ENCODE assay signal across 9 cellular contexts in the genomic region with DNA sequence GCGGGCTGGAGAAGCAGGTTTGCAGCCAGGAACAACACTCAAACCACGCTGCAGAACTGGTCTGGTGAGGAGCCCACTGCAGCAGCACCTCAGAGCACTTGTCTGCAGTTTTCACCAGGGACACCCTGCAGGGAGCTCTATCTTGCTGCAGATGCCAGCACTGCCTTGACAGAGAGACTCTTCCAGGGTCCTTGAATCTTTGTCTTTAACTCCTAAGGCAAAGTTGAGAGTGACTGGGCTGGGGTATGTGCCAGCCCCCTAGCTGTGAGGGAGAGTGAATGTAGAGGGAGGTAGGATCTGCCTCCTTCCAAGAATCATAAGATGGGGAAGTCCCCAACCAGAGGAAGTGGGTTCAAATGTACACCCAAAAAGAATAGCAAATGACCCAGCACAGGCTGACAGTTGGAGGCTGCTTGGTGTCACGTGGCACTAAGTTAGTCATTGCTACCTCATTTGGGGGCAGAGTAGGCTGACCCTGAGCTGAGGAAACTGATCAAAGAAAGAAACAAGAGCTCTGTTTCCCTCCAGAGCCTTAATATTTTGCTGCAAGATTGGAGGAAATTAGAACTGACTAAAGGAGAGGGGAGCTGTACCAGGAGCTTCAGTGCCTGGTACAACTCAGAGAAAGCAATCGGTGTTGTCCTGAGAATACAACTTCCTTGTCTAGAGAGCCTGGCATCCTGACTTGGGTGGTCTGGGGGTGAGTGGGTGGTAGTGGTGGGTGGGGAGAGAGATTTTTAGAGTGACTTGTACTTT. TPM values are rescaled to one million over a fixed set of nuclear protein-coding genes. Genes with fewer than 3 reads are reported as not detected.
DNase-seq lines count a peak whose midpoint lies in the region; ATAC-seq and TF ChIP-seq lines count a peak whose summit lies in the region.
"Had no signal": no experiment of that assay in that cellular context is flagged by ENCODE, and none has a peak within 500 bp of the region (broad histone marks: within the 10 kb centered on the region; RNA-seq: fewer than 3 reads in every experiment).

No MANE protein-coding gene starts in this region.

- peak; percentile 67 for ATAC-seq in HG03565 (IDR thresholded peaks at IDR 0.05; ENCODE audit: unreplicated experiment)

- H3K4me3 ChIP-seq in DOHH2 (ENCODE audit: low read length) (peak overlapping the region; percentile 55), hepatocyte (no peak overlapping the region)

- peak overlapping the region; percentile 46 for H3K27ac ChIP-seq in DOHH2 (ENCODE audit: low read depth, low read length)
- H3K27ac ChIP-seq in VCaP, result peak overlapping the region; percentile 40
- no peak overlapping the region for H3K27ac ChIP-seq in hepatocyte

- H3K9me3 ChIP-seq in DOHH2 (ENCODE audit: control insufficient read depth, insufficient read depth, low read length) (no peaks in the 10 kb centered on the region), hepatocyte (ENCODE audit: low read depth) (no peaks in the 10 kb centered on the region)

- 44% methylated on average over 4 of the region's 4 CpGs for WGBS in hepatocyte (ENCODE audit: low lambda C conversion rate, missing lambda C conversion rate)

- TF ChIP-seq CTCF in DOHH2 (IDR thresholded peaks at IDR 0.05; ENCODE audit: low read depth, low read length, poor library complexity, severe bottlenecking) (no peak), GM20000 (IDR thresholded peaks at IDR 0.05; ENCODE audit: extremely low read depth, missing control alignments) (no peak), VCaP (conservative IDR thresholded peaks at IDR 0.05) (0 out of 2 replicates have a peak, but pooled peaks have one; percentile 9), hepatocyte (IDR thresholded peaks at IDR 0.05; ENCODE audit: poor library complexity) (no peak)

- H3K79me2 ChIP-seq in DOHH2 (ENCODE audit: control insufficient read depth, low read length) (no peaks in the 10 kb centered on the region), hepatocyte (no peaks in the 10 kb centered on the region)

- H3K4me1 ChIP-seq in DOHH2 (ENCODE audit: control insufficient read depth, low read length) (peaks cover 46% of the 10 kb centered on the region), hepatocyte (ENCODE audit: insufficient read depth) (no peaks in the 10 kb centered on the region)

- no peaks in the 10 kb centered on the region for H4K20me1 ChIP-seq in DOHH2 (ENCODE audit: control insufficient read depth, insufficient read depth, low read depth, low read length)
- H4K20me1 ChIP-seq in hepatocyte (ENCODE audit: insufficient read depth, poor library complexity, severe bottlenecking), result no peaks in the 10 kb centered on the region

- H3F3A ChIP-seq in DOHH2 (ENCODE audit: control insufficient read depth, insufficient read depth), result 0 out of 2 replicates have a peak, but pooled peaks cover 3% of the 10 kb centered on the region

- DNase-seq in GM20000 (ENCODE audit: low spot score) (peak; percentile 36), midbrain (lab: John Stamatoyannopoulos, UW) (no peak), hepatocyte (ENCODE audit: low spot score) (no peak)
- DNase-seq in effector CD4-positive, alpha-beta T cell, result peak; percentile 36
- DNase-seq in stimulated activated CD4-positive, alpha-beta T cell treated with anti-CD3 and anti-CD28 coated beads, Interleukin-4, amount 100 ng/mL, for 1 hour, result peak; percentile 53
- DNase-seq: right cardiac atrium had no signal

- H2AFZ ChIP-seq in hepatocyte, result no peak overlapping the region

- H3K4me2 ChIP-seq in DOHH2 (ENCODE audit: low read length), result peak overlapping the region; percentile 65
- H3K4me2 ChIP-seq in hepatocyte, result no peak overlapping the region

- H3K36me3 ChIP-seq in DOHH2 (ENCODE audit: control insufficient read depth, low read length), result no peaks in the 10 kb centered on the region
- H3K36me3 ChIP-seq in hepatocyte (replicated peaks; ENCODE audit: insufficient read depth, low read depth), result no peaks in the 10 kb centered on the region

- H3K9me2 ChIP-seq in DOHH2 (replicated peaks; ENCODE audit: control insufficient read depth, low read length) (no peaks in the 10 kb centered on the region), hepatocyte (replicated peaks; ENCODE audit: insufficient read depth) (no peaks in the 10 kb centered on the region)

- H3K27me3 ChIP-seq in DOHH2 (ENCODE audit: control insufficient read depth, low read length), result no peaks in the 10 kb centered on the region
- no peaks in the 10 kb centered on the region for H3K27me3 ChIP-seq in hepatocyte

RNA-seq across cellular contexts. Expression of a gene that starts 28.2 kb away (rescaled TPM):
- 104 and 107 TPM in 2 replicates for total RNA-seq in hepatocyte
- polyA plus RNA-seq in hepatocyte, result 39.2 and 44.3 TPM in 2 replicates

Comparison
In these comparisons a context has a peak if more than half of its experiments do, and no peak if none do; other contexts are left out.
1. DNase-seq: peak in GM20000 (single experiment), effector CD4-positive, alpha-beta T cell (single experiment) and stimulated activated CD4-positive, alpha-beta T cell treated with anti-CD3 and anti-CD28 coated beads, Interleukin-4, amount 100 ng/mL, for 1 hour (single experiment); none in midbrain (single experiment) and hepatocyte (single experiment).